In genomic region chr22:27798526-27799333, GRCh38 we compare ENCODE assay signal across 11 cellular contexts. TPM values are rescaled to one million over a fixed set of nuclear protein-coding genes. Genes with fewer than 3 reads are reported as not detected.
A peak's percentile ranks its signal among the peaks of the same experiment; 100 is the strongest.
DNase-seq lines count a peak whose midpoint lies in the region; ATAC-seq, FAIRE-seq and TF ChIP-seq lines count a peak whose summit lies in the region.
"Had no signal": no experiment of that assay in that cellular context is flagged by ENCODE, and none has a peak within 500 bp of the region (broad histone marks: within the 10 kb centered on the region; RNA-seq: fewer than 3 reads in every experiment).

No MANE protein-coding gene starts in this region.

- intact Hi-C loops in CD8-positive, alpha-beta T cell (cut with DNase I, micrococcal nuclease) = no loop called here

- ATAC-seq in CD8-positive, alpha-beta T cell = no peak
- ATAC-seq in HG02885 (IDR thresholded peaks at IDR 0.05; ENCODE audit: poor library complexity, unreplicated experiment) = no peak

- H2BK120ac ChIP-seq in neuronal stem cell (ENCODE audit: low read depth, low read length) = peak overlapping the region; percentile 98

- peak overlapping the region; percentile 72 for H4K91ac ChIP-seq in neuronal stem cell (ENCODE audit: low read depth, low read length, poor library complexity)

- peak overlapping the region; percentile 93 for H2BK5ac ChIP-seq in neuronal stem cell (ENCODE audit: low read length)

- H2AK5ac ChIP-seq in neuronal stem cell (ENCODE audit: low read depth, low read length) = peak overlapping the region; percentile 100

- POLR2A ChIA-PET in CD8-positive, alpha-beta T cell (lab: Charles Lee) = no interaction called here

- H3K18ac ChIP-seq in neuronal stem cell (ENCODE audit: low read length) = peak overlapping the region; percentile 100

- H3K79me1 ChIP-seq in neuronal stem cell (ENCODE audit: low read depth, low read length) = peaks cover 20% of the 10 kb centered on the region

- H3K4me3 Mint-ChIP-seq in CD8-positive, alpha-beta T cell = peak overlapping the region; percentile 51
- H3K4me3 Mint-ChIP-seq: T-helper 2 cell treated with Interferon-gamma antibody and Interleukin-4, amounts not matched to agents 5 μg/mL and 100 μg/mL, for 36 hours had no signal

- H2AFZ ChIP-seq in neuronal stem cell (ENCODE audit: low read length) = no peak overlapping the region

- TF ChIP-seq CTCF in CD8-positive, alpha-beta T cell (IDR thresholded peaks at IDR 0.05) = no peak
- TF ChIP-seq CTCF in fibroblast of the aortic adventitia (IDR thresholded peaks at IDR 0.05; ENCODE audit: insufficient read depth, low read length) (no peak), GM10266 (IDR thresholded peaks at IDR 0.05; ENCODE audit: control insufficient read depth, insufficient read depth, low read depth, missing control alignments) (no peak)

- peaks cover 8% of the 10 kb centered on the region for H3K4me1 Mint-ChIP-seq in CD8-positive, alpha-beta T cell (ENCODE audit: low read depth)

- H4K8ac ChIP-seq in neuronal stem cell (ENCODE audit: low read depth, low read length) = peak overlapping the region; percentile 92

- peak overlapping the region; percentile 93 for H3K23ac ChIP-seq in neuronal stem cell (ENCODE audit: low read depth, low read length, poor library complexity)

- CTCF ChIA-PET in CD8-positive, alpha-beta T cell (lab: Charles Lee) = no interaction called here

- no peaks in the 10 kb centered on the region for H3K36me3 ChIP-seq in CD8-positive, alpha-beta T cell (ENCODE audit: insufficient read depth, low read length)
- H3K36me3 ChIP-seq in SJCRH30 = peaks cover 46% of the 10 kb centered on the region
- peaks cover 6 to 65% of the 10 kb centered on the region in 2 donors for H3K36me3 ChIP-seq in neuronal stem cell (replicated peaks in 1 of 2; ENCODE audit: control insufficient read depth in 2 of 2, insufficient read depth in 2 of 2, low read length in 2 of 2)

- H3K27ac ChIP-seq in CD8-positive, alpha-beta T cell (ENCODE audit: low read depth, low read length) = no peak overlapping the region
- peak overlapping the region; percentile 90 for H3K27ac ChIP-seq in SJCRH30
- no peak overlapping the region for H3K27ac ChIP-seq in neuronal stem cell (replicated peaks; ENCODE audit: low read length)

- DNase-seq in CD8-positive, alpha-beta T cell = no peak
- DNase-seq in SJCRH30 (peak; percentile 33 to 37), fibroblast of the aortic adventitia (ENCODE audit: low read depth) (peak; percentile 49), neuronal stem cell (ENCODE audit: low spot score) (no peak), RKO (ENCODE audit: low spot score) (no peak), frontal cortex (ENCODE audit: low spot score in 2 of 2) (no peak), GM10266 (ENCODE audit: extremely low spot score) (no peak)
- DNase-seq: CD4-positive, CD25-positive, alpha-beta regulatory T cell had no signal

- peak overlapping the region; percentile 90 for H2BK12ac ChIP-seq in neuronal stem cell (ENCODE audit: low read length)

- peak overlapping the region; percentile 95 for H3K4me2 ChIP-seq in neuronal stem cell (ENCODE audit: insufficient read depth, low read length, poor library complexity, severe bottlenecking)

- peak overlapping the region; percentile 89 for H2BK15ac ChIP-seq in neuronal stem cell (ENCODE audit: low read length)

- H3K4me3 ChIP-seq in CD8-positive, alpha-beta T cell (ENCODE audit: low read depth, low read length) = no peak overlapping the region
- peak overlapping the region; percentile 98 for H3K4me3 ChIP-seq in SJCRH30
- H3K4me3 ChIP-seq in fibroblast of the aortic adventitia (ENCODE audit: low read depth, low read length) = peak overlapping the region; percentile 83
- H3K4me3 ChIP-seq in neuronal stem cell (ENCODE audit: low read length in 2 of 2) = peak overlapping the region; percentile 69 to 95

- no peaks in the 10 kb centered on the region for H3K9me3 ChIP-seq in CD8-positive, alpha-beta T cell (ENCODE audit: low read length)
- H3K9me3 ChIP-seq in SJCRH30 (replicated peaks) (no peaks in the 10 kb centered on the region), neuronal stem cell (replicated peaks in 1 of 2; ENCODE audit: control insufficient read depth in 2 of 2, insufficient read depth in 1 of 2, low read depth in 1 of 2, low read length in 2 of 2) (no peaks in the 10 kb centered on the region)
- H3K9me3 ChIP-seq: upper lobe of left lung had no signal

- FAIRE-seq in frontal cortex (lab: Jason Lieb, UNC) = no peak

- peaks cover 12% of the 10 kb centered on the region for H3K4me1 ChIP-seq in CD8-positive, alpha-beta T cell (ENCODE audit: insufficient read depth, low read length)
- H3K4me1 ChIP-seq in SJCRH30 (peaks cover 18% of the 10 kb centered on the region), neuronal stem cell (ENCODE audit: control insufficient read depth in 2 of 2, insufficient read depth in 1 of 2, low read depth in 1 of 2, low read length in 2 of 2) (peaks cover 34 to 38% of the 10 kb centered on the region in 2 donors)

- no peak overlapping the region for H3K27ac Mint-ChIP-seq in CD8-positive, alpha-beta T cell
- H3K27ac Mint-ChIP-seq: CD4-positive, CD25-positive, alpha-beta regulatory T cell; T-helper 2 cell treated with Interferon-gamma antibody and Interleukin-4, amounts not matched to agents 5 μg/mL and 100 μg/mL, for 36 hours had no signal

- peaks cover 9% of the 10 kb centered on the region for H3K27me3 ChIP-seq in CD8-positive, alpha-beta T cell (ENCODE audit: insufficient read depth, low read length)
- H3K27me3 ChIP-seq in SJCRH30 (no peaks in the 10 kb centered on the region), neuronal stem cell (ENCODE audit: control insufficient read depth in 3 of 3, insufficient read depth in 3 of 3, low read depth in 1 of 3, low read length in 3 of 3) (no peaks in the 10 kb centered on the region)

- H3K9me3 Mint-ChIP-seq in CD8-positive, alpha-beta T cell = no peaks in the 10 kb centered on the region
- H3K9me3 Mint-ChIP-seq: CD4-positive, CD25-positive, alpha-beta regulatory T cell; T-helper 2 cell treated with Interferon-gamma antibody and Interleukin-4, amounts not matched to agents 5 μg/mL and 100 μg/mL, for 36 hours had no signal

- peak overlapping the region; percentile 89 for H3K9ac ChIP-seq in neuronal stem cell (ENCODE audit: low read depth, low read length, poor library complexity)

- H3K36me3 Mint-ChIP-seq in CD8-positive, alpha-beta T cell = no peaks in the 10 kb centered on the region
- H3K36me3 Mint-ChIP-seq: CD4-positive, CD25-positive, alpha-beta regulatory T cell had no signal

- H3K14ac ChIP-seq in neuronal stem cell (ENCODE audit: low read length) = peak overlapping the region; percentile 71

- peaks cover 4% of the 10 kb centered on the region for H3K27me3 Mint-ChIP-seq in CD8-positive, alpha-beta T cell (ENCODE audit: low read depth)

- peak overlapping the region; percentile 76 for H3K4ac ChIP-seq in neuronal stem cell (ENCODE audit: low read length)

- WGBS in neuronal stem cell (ENCODE audit: extremely low coverage in 2 of 2, insufficient read length in 2 of 2, insufficient replicate concordance in 1 of 2), 2 donors = no CpG with 5 or more reads among the region's 75 CpGs

RNA-seq across cellular contexts. Expression of gene MN1, which starts 2.8 kb away (rescaled TPM):
- total RNA-seq in CD8-positive, alpha-beta T cell = under 1 TPM; 0.36 to 0.38 TPM
- total RNA-seq in SJCRH30 (2014; rRNA removed; shearing (Covaris generic)) = 36.1 and 36.6 TPM in 2 replicates
- total RNA-seq in fibroblast of the aortic adventitia (ENCODE audit: low replicate concordance) (27.9 and 55.9 TPM in 2 replicates), frontal cortex (26.5 TPM)
- polyA plus RNA-seq in neuronal stem cell (2013, experiment 1 of 2) = 18.7 TPM
- 21.3 TPM for polyA plus RNA-seq in neuronal stem cell (2013, experiment 2 of 2)

Comparison
In these comparisons a context has a peak if more than half of its experiments do, and no peak if none do; other contexts are left out.
1. DNase-seq: peak in SJCRH30 (2 of 2) and fibroblast of the aortic adventitia (single experiment); none in CD8-positive, alpha-beta T cell (0 of 7), neuronal stem cell (single experiment), RKO (single experiment), frontal cortex (0 of 2) and GM10266 (single experiment).
2. RNA of gene MN1, which starts 2.8 kb away (total RNA-seq): 27.9 to 55.9 TPM in fibroblast of the aortic adventitia, 36.1 to 36.6 TPM in SJCRH30 and 26.5 TPM in frontal cortex (single experiment); 0.36 to 0.38 TPM in CD8-positive, alpha-beta T cell; every median in the first group is over 10 times any median in the second.